ENCODE assay signal across 8 cellular contexts in genomic region chr7:17301491-17302101, GRCh38. TPM values are rescaled to one million over a fixed set of nuclear protein-coding genes. Genes with fewer than 3 reads are reported as not detected.
DNase-seq lines count a peak whose midpoint lies in the region; ATAC-seq, FAIRE-seq and TF ChIP-seq lines count a peak whose summit lies in the region.

No MANE protein-coding gene starts in this region.

- H3K4me3 ChIP-seq in SK-N-MC (peak overlapping the region; percentile 85), breast epithelium (peak overlapping the region; percentile 91 to 100 (median 93)), subcutaneous abdominal adipose tissue (ENCODE audit: low read depth in 1 of 5, low read length in 5 of 5) (peak overlapping the region; percentile 61 to 98 (median 95))

- intact Hi-C loops in breast epithelium (cut with DNase I; ENCODE audit: low total_unique reads): no loop called here

- no peak overlapping the region for H3K27ac ChIP-seq in SK-N-MC
- peak overlapping the region; percentile 52 to 98 for H3K27ac ChIP-seq in breast epithelium
- peak overlapping the region; percentile 63 for H3K27ac ChIP-seq in subcutaneous abdominal adipose tissue (ENCODE audit: low read depth, low read length)

- H3K27me3 ChIP-seq in breast epithelium (no peaks in the 10 kb centered on the region), subcutaneous abdominal adipose tissue (ENCODE audit: control insufficient read depth in 5 of 5, insufficient read depth in 4 of 5, low read length in 5 of 5) (no peaks in the 10 kb centered on the region)

- TF ChIP-seq CTCF in AG09319 (IDR thresholded peaks at IDR 0.05; ENCODE audit: low read depth, low read length) (peak; percentile 42), breast epithelium (IDR thresholded peaks at IDR 0.05) (peak; percentile 51 to 80 (median 64))

- peaks cover under 1% of the 10 kb centered on the region in 2 donors for H3K4me1 ChIP-seq in breast epithelium
- H3K4me1 ChIP-seq in subcutaneous abdominal adipose tissue (ENCODE audit: control insufficient read depth in 5 of 5, insufficient read depth in 5 of 5, low read length in 5 of 5): peaks cover 2 to 48% (median 40%) of the 10 kb centered on the region in 5 donors

- DNase-seq in AG09319 (ENCODE audit: extremely low read depth, low read depth) (no peak), GM19239 (ENCODE audit: insufficient read length, low spot score) (no peak), SK-N-MC (ENCODE audit: low read depth, low spot score) (no peak), breast epithelium (ENCODE audit: low spot score in 2 of 2) (no peak), medulla oblongata (ENCODE audit: extremely low spot score) (peak; percentile 69), H54 (ENCODE audit: insufficient read length, low spot score) (no peak)

- peak overlapping the region; percentile 58 for H3K9ac ChIP-seq in SK-N-MC (ENCODE audit: insufficient read length)
- peak overlapping the region in 4 of 5 donors; percentile 35 to 75 (median 66) for H3K9ac ChIP-seq in subcutaneous abdominal adipose tissue (ENCODE audit: low read length in 5 of 5)

- peak; percentile 85 for FAIRE-seq in GM19239 (lab: Jason Lieb, UNC)
- no peak for FAIRE-seq in H54 (lab: Jason Lieb, UNC)

- no peak for ATAC-seq in esophagus mucosa

- H3K36me3 ChIP-seq in SK-N-MC (ENCODE audit: insufficient read depth, low read length) (no peaks in the 10 kb centered on the region), breast epithelium (no peaks in the 10 kb centered on the region), subcutaneous abdominal adipose tissue (ENCODE audit: control insufficient read depth in 5 of 5, insufficient read depth in 5 of 5, low read length in 5 of 5) (no peaks in the 10 kb centered on the region)

- no peak for TF ChIP-seq POLR2A in breast epithelium (IDR thresholded peaks at IDR 0.05)
- no peak for TF ChIP-seq POLR2A in H54 (IDR thresholded peaks at IDR 0.05; ENCODE audit: low read depth, low read length)

- H3K9me3 ChIP-seq in SK-N-MC (ENCODE audit: low read depth, low read length) (no peaks in the 10 kb centered on the region), breast epithelium (no peaks in the 10 kb centered on the region), subcutaneous abdominal adipose tissue (ENCODE audit: control insufficient read depth in 5 of 5, low read length in 5 of 5) (peaks cover 0 to 3% (median 0%) of the 10 kb centered on the region in 5 donors)

RNA-seq across cellular contexts. Expression of gene AHR, which starts 3.1 kb away (rescaled TPM):
- 100 to 1,000 TPM; 103 to 349 (median 146) TPM for total RNA-seq in breast epithelium
- total RNA-seq in esophagus mucosa: 34.3 TPM
